ENCODE assay signal across 25 cellular contexts in genomic region chr3:51514210-51514609, GRCh38. TPM values are rescaled to one million over a fixed set of nuclear protein-coding genes. Genes with fewer than 3 reads are reported as not detected.
DNase-seq lines count a peak whose midpoint lies in the region; ATAC-seq, FAIRE-seq and TF ChIP-seq lines count a peak whose summit lies in the region.
"Had no signal": no experiment of that assay in that cellular context is flagged by ENCODE, and none has a peak within 500 bp of the region (broad histone marks: within the 10 kb centered on the region; RNA-seq: fewer than 3 reads in every experiment).

No MANE protein-coding gene starts in this region.

- no peak for TF ChIP-seq RAD21 in A549 (conservative IDR thresholded peaks at IDR 0.05 in 1 of 2, IDR thresholded peaks at IDR 0.05 in 1 of 2)

- H3K27ac Mint-ChIP-seq in CD4-positive, CD25-positive, alpha-beta regulatory T cell: peak overlapping the region; percentile 42 to 93 (median 65)
- H3K27ac Mint-ChIP-seq in astrocyte (ENCODE audit: unreplicated experiment): peak overlapping the region; percentile 60
- H3K27ac Mint-ChIP-seq: CD4-positive, alpha-beta memory T cell had no signal

- intact Hi-C loops in stomach (cut with DNase I; ENCODE audit: low total_unique reads): no loop called here

- no peaks in the 10 kb centered on the region for H3K79me2 ChIP-seq in astrocyte (ENCODE audit: insufficient read depth, low read length)

- H3K9me3 ChIP-seq in A549 (no peaks in the 10 kb centered on the region), astrocyte (ENCODE audit: insufficient read depth, low read depth, low read length) (no peaks in the 10 kb centered on the region), stomach (no peaks in the 10 kb centered on the region)
- no peaks in the 10 kb centered on the region for H3K9me3 ChIP-seq in CD4-positive, CD25-positive, alpha-beta regulatory T cell (ENCODE audit: control insufficient read depth in 2 of 2, low read length in 2 of 2)
- H3K9me3 ChIP-seq: BE2C; BLaER1 treated with 17β-estradiol and CSF1 and Interleukin-3, amounts not matched to agents 10 nM and 100 nM had no signal

- TF ChIP-seq CTCF in A549 (IDR thresholded peaks at IDR 0.05) (no peak), astrocyte (IDR thresholded peaks at IDR 0.05; ENCODE audit: insufficient read depth, low read depth, low read length) (no peak), stomach (IDR thresholded peaks at IDR 0.05) (no peak)

- TF ChIP-seq EP300 in A549 (IDR thresholded peaks at IDR 0.05) (no peak), stomach (IDR thresholded peaks at IDR 0.05) (no peak)

- no peaks in the 10 kb centered on the region for H3K36me3 Mint-ChIP-seq in CD4-positive, CD25-positive, alpha-beta regulatory T cell
- H3K36me3 Mint-ChIP-seq in astrocyte (ENCODE audit: low read depth, unreplicated experiment): no peaks in the 10 kb centered on the region
- H3K36me3 Mint-ChIP-seq: CD4-positive, alpha-beta memory T cell; CD8-positive, alpha-beta memory T cell had no signal

- DNase-seq in A549 (ENCODE audit: low read depth in 1 of 2, low spot score in 1 of 2): no peak
- DNase-seq in CD4-positive, CD25-positive, alpha-beta regulatory T cell: peak in 2 of 3 donors; percentile 34 to 45
- DNase-seq in astrocyte (ENCODE audit: low read depth): no peak
- peak; percentile 66 for DNase-seq in foreskin melanocyte
- no peak for DNase-seq in NCI-H1436 treated with DMSO at 0.1 percent for 48 hours (lab: John Stamatoyannopoulos, UW)
- no peak for DNase-seq in stomach
- DNase-seq in glomerular visceral epithelial cell (ENCODE audit: extremely low spot score): no peak
- DNase-seq: ACHN; BE2C; CD4-positive, alpha-beta memory T cell; CD8-positive, alpha-beta memory T cell; COR-L47; DMS 273 treated with DMSO at 0.1 percent for 48 hours; DMS153; DMS53; DMS79; DND-41; EL; GDM1 had no signal

- POLR2A ChIA-PET in A549 (lab: Yijun Ruan, JAX): no interaction called here

- no peak overlapping the region for H3K9ac ChIP-seq in astrocyte (ENCODE audit: low read length)
- H3K9ac ChIP-seq: BLaER1 treated with 17β-estradiol and CSF1 and Interleukin-3, amounts not matched to agents 10 nM and 100 nM had no signal

- no peaks in the 10 kb centered on the region for H3K36me3 ChIP-seq in CD4-positive, CD25-positive, alpha-beta regulatory T cell (ENCODE audit: control insufficient read depth, insufficient read depth, low read length)
- no peaks in the 10 kb centered on the region for H3K36me3 ChIP-seq in astrocyte (ENCODE audit: insufficient read depth, low read length)
- no peaks in the 10 kb centered on the region for H3K36me3 ChIP-seq in stomach
- H3K36me3 ChIP-seq: BE2C; BLaER1 treated with 17β-estradiol and CSF1 and Interleukin-3, amounts not matched to agents 10 nM and 100 nM had no signal

- H3K4me3 Mint-ChIP-seq in CD4-positive, CD25-positive, alpha-beta regulatory T cell: peak overlapping the region in 1 of 4 donors; percentile 15
- no peak overlapping the region for H3K4me3 Mint-ChIP-seq in astrocyte (ENCODE audit: unreplicated experiment)
- H3K4me3 Mint-ChIP-seq: CD4-positive, alpha-beta memory T cell; CD8-positive, alpha-beta memory T cell had no signal

- H3K4me3 ChIP-seq in A549 (no peak overlapping the region), astrocyte (ENCODE audit: insufficient read depth, low read depth, low read length) (no peak overlapping the region), stomach (no peak overlapping the region)
- peak overlapping the region; percentile 32 for H3K4me3 ChIP-seq in CD4-positive, CD25-positive, alpha-beta regulatory T cell (ENCODE audit: low read depth, low read length)
- H3K4me3 ChIP-seq: BLaER1 treated with 17β-estradiol and CSF1 and Interleukin-3, amounts not matched to agents 10 nM and 100 nM; GM12878 had no signal

- TF ChIP-seq POLR2A in A549 (IDR thresholded peaks at IDR 0.05; ENCODE audit: low read length) (no peak), stomach (IDR thresholded peaks at IDR 0.05) (no peak)

- H3K27me3 Mint-ChIP-seq in CD4-positive, CD25-positive, alpha-beta regulatory T cell: no peaks in the 10 kb centered on the region
- H3K27me3 Mint-ChIP-seq in astrocyte (ENCODE audit: low read depth, unreplicated experiment): no peaks in the 10 kb centered on the region
- H3K27me3 Mint-ChIP-seq: CD4-positive, alpha-beta memory T cell had no signal

- H3K4me2 ChIP-seq in A549: no peak overlapping the region
- H3K4me2 ChIP-seq in astrocyte (ENCODE audit: low read length): no peak overlapping the region

- H4K20me1 ChIP-seq in astrocyte (ENCODE audit: insufficient read depth, low read length): no peaks in the 10 kb centered on the region
- H4K20me1 ChIP-seq: BLaER1 treated with 17β-estradiol and CSF1 and Interleukin-3, amounts not matched to agents 10 nM and 100 nM had no signal

- H3K27ac ChIP-seq in A549 (no peak overlapping the region), astrocyte (ENCODE audit: low read depth, low read length) (no peak overlapping the region), stomach (no peak overlapping the region)
- peak overlapping the region; percentile 14 for H3K27ac ChIP-seq in CD4-positive, CD25-positive, alpha-beta regulatory T cell (ENCODE audit: insufficient read depth, low read length, poor library complexity, severe bottlenecking)
- H3K27ac ChIP-seq: 22Rv1; BLaER1 treated with 17β-estradiol and CSF1 and Interleukin-3, amounts not matched to agents 10 nM and 100 nM; C4-2B had no signal

- peaks cover 0 to 24% (median 15%) of the 10 kb centered on the region in 4 donors for H3K4me1 Mint-ChIP-seq in CD4-positive, CD25-positive, alpha-beta regulatory T cell
- H3K4me1 Mint-ChIP-seq in astrocyte (ENCODE audit: low read depth, unreplicated experiment): no peaks in the 10 kb centered on the region
- H3K4me1 Mint-ChIP-seq: CD8-positive, alpha-beta memory T cell had no signal

- FAIRE-seq in A549 (lab: Jason Lieb, UNC) (no peak), astrocyte (lab: Jason Lieb, UNC) (no peak)
- FAIRE-seq: GM12878, GM12892, GM18507 had no signal

- CTCF ChIA-PET in A549 (lab: Yijun Ruan, JAX): no interaction called here

- ATAC-seq in A549: no peak
- peak; percentile 57 to 72 for ATAC-seq in CD4-positive, CD25-positive, alpha-beta regulatory T cell (ENCODE audit: low read depth in 2 of 2)
- ATAC-seq: GM12878 had no signal

- no peaks in the 10 kb centered on the region for H3K4me1 ChIP-seq in A549
- H3K4me1 ChIP-seq in CD4-positive, CD25-positive, alpha-beta regulatory T cell (ENCODE audit: control insufficient read depth, insufficient read depth, low read length, poor library complexity, severe bottlenecking): peaks cover 9% of the 10 kb centered on the region
- H3K4me1 ChIP-seq in astrocyte (ENCODE audit: insufficient read depth, low read length): no peaks in the 10 kb centered on the region
- H3K4me1 ChIP-seq in stomach: no peaks in the 10 kb centered on the region
- H3K4me1 ChIP-seq: BE2C had no signal

- no peak overlapping the region for H2AFZ ChIP-seq in astrocyte (ENCODE audit: low read depth, low read length)

- 68% methylated on average over 5 of the region's 5 CpGs for WGBS in A549 (ENCODE audit: missing lambda C conversion rate)
- WGBS in stomach, 5 donors: 79 to 89% (median 87%) methylated on average over 5 of the region's 5 CpGs

- no peaks in the 10 kb centered on the region for H3K27me3 ChIP-seq in CD4-positive, CD25-positive, alpha-beta regulatory T cell (ENCODE audit: control insufficient read depth, insufficient read depth, low read length)
- H3K27me3 ChIP-seq in astrocyte (ENCODE audit: insufficient read depth, low read length) (peaks cover 2% of the 10 kb centered on the region), stomach (no peaks in the 10 kb centered on the region)
- H3K27me3 ChIP-seq: BE2C; BLaER1 treated with 17β-estradiol and CSF1 and Interleukin-3, amounts not matched to agents 10 nM and 100 nM had no signal

- no peaks in the 10 kb centered on the region for H3K9me3 Mint-ChIP-seq in CD4-positive, CD25-positive, alpha-beta regulatory T cell
- H3K9me3 Mint-ChIP-seq in astrocyte (ENCODE audit: unreplicated experiment): no peaks in the 10 kb centered on the region
- H3K9me3 Mint-ChIP-seq: CD4-positive, alpha-beta memory T cell; CD8-positive, alpha-beta memory T cell had no signal

TF ChIP-seq in A549, 52 proteins besides CTCF, POLR2A, EP300 and RAD21:
- TF ChIP-seq KDM5A (IDR thresholded peaks at IDR 0.05) (no peak), ZC3H11A (IDR thresholded peaks at IDR 0.05) (peak; percentile 59), CHD2 (IDR thresholded peaks at IDR 0.05; ENCODE audit: low read length, partially characterized antibody) (no peak), E2F6 (IDR thresholded peaks at IDR 0.05; ENCODE audit: borderline replicate concordance, low read depth) (no peak), HOXB13 (CRISPR knock-in tag; IDR thresholded peaks at IDR 0.05; ENCODE audit: low read depth) (no peak)

RNA-seq across cellular contexts. Expression of gene DCAF1, which starts 14.4 kb away (rescaled TPM):
- polyA plus RNA-seq in A549 (2011; rRNA removed) (15.9 and 21.2 TPM in 2 replicates), A549 (2017; fragmentation: RNase III; extraction: RNeasy Plus Mini Kit Qiagen cat#74134 plus additional on column Dnase treatment) (13.6 to 14.3 TPM (median 14.1 TPM) in 3 replicates), stomach (1 to 10 TPM; 4.3 to 5.9 (median 5.1) TPM)
- polyA plus RNA-seq in A549 (2012; cell fraction: cytosol; rRNA removed): 5.4 and 6.2 TPM in 2 replicates
- 8.5 and 15.3 TPM in 2 replicates for polyA plus RNA-seq in A549 (2012; cell fraction: nucleus; rRNA removed)
- polyA minus RNA-seq in A549 (2011; rRNA and poly(A)+ RNA removed): 25.7 and 29.8 TPM in 2 replicates
- 23.5 TPM for total RNA-seq in CD4-positive, CD25-positive, alpha-beta regulatory T cell
- 10 to 100 TPM in 3 of 4 donors, 1 to 10 TPM in 1; 7.0 to 17.2 (median 11.1) TPM for polyA plus RNA-seq in CD4-positive, CD25-positive, alpha-beta regulatory T cell
- total RNA-seq in astrocyte (11.5 and 13.3 TPM in 2 replicates), stomach (10 to 100 TPM in 4 of 5 donors, 1 to 10 TPM in 1; 8.4 to 25.5 (median 15.2) TPM)

RNA-seq across cellular contexts. Expression of gene RAD54L2, which starts 24.3 kb away (rescaled TPM):
- polyA plus RNA-seq in A549 (2011; rRNA removed) (6.4 and 7.7 TPM in 2 replicates), A549 (2017; fragmentation: RNase III; extraction: RNeasy Plus Mini Kit Qiagen cat#74134 plus additional on column Dnase treatment) (4.4 to 4.8 TPM (median 4.7 TPM) in 3 replicates), stomach (1 to 10 TPM; 1.5 to 3.9 (median 1.6) TPM)
- 1.6 and 2.0 TPM in 2 replicates for polyA plus RNA-seq in A549 (2012; cell fraction: cytosol; rRNA removed)
- polyA plus RNA-seq in A549 (2012; cell fraction: nucleus; rRNA removed): 4.7 and 6.5 TPM in 2 replicates
- polyA minus RNA-seq in A549 (2011; rRNA and poly(A)+ RNA removed): 25.2 and 26.2 TPM in 2 replicates
- total RNA-seq in CD4-positive, CD25-positive, alpha-beta regulatory T cell: 41.3 TPM
- polyA plus RNA-seq in CD4-positive, CD25-positive, alpha-beta regulatory T cell: 10 to 100 TPM in 3 of 4 donors, 1 to 10 TPM in 1; 6.9 to 17.1 (median 13.3) TPM
- total RNA-seq in astrocyte (27.4 and 29.2 TPM in 2 replicates), stomach (10 to 100 TPM in 4 of 5 donors, 1 to 10 TPM in 1; 2.3 to 46.0 (median 27.4) TPM)

Comparison
In these comparisons a context has a peak if more than half of its experiments do, and no peak if none do; other contexts are left out.
1. ATAC-seq: peak in CD4-positive, CD25-positive, alpha-beta regulatory T cell (2 of 2); none in A549 (0 of 2).
2. DNase-seq: peak in CD4-positive, CD25-positive, alpha-beta regulatory T cell (2 of 3) and foreskin melanocyte (single experiment); none in A549 (0 of 2), astrocyte (single experiment), NCI-H1436 treated with DMSO at 0.1 percent for 48 hours (single experiment), stomach (single experiment) and glomerular visceral epithelial cell (single experiment).